Comparison of ENCODE assay signal across 10 cellular contexts in the genomic region with DNA sequence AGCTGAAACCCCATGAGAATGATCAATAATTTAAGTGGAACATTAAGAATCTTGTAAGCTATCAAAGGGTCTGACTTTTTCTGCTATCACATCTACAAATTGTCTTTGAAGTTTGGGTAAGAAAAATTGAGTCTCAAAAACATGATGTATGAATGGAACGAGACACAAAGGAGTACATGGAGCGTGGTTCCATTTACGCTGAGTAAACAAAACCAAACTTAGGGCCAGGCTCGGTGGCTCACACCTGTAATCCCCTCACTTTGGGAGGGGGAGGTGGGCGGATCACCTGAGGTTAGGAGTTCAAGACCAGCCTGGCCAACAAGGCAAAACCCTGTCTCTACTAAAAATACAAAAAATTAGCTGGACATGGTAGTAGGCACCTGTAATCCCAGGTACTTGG. TPM values are rescaled to one million over a fixed set of nuclear protein-coding genes. Genes with fewer than 3 reads are reported as not detected.
"Had no signal": no experiment of that assay in that cellular context is flagged by ENCODE, and none has a peak within 500 bp of the region (broad histone marks: within the 10 kb centered on the region; RNA-seq: fewer than 3 reads in every experiment).

No MANE protein-coding gene starts in this region.

- H3K9ac ChIP-seq: GM23248, KMS-11 had no signal

- H3K27ac ChIP-seq: GM23248, HL-60, KMS-11 had no signal

- H2AFZ ChIP-seq: GM23248 had no signal

- H3K4me3 Mint-ChIP-seq: HFFc6 had no signal

- H3K27ac Mint-ChIP-seq: HFFc6 had no signal

- DNase-seq: GM23248, GOT3, H7, HFFc6, IMR-90, KBM-7 had no signal

- H3K9me3 ChIP-seq: HAP-1 had no signal

- ATAC-seq: HCT116 had no signal

- H3K4me3 ChIP-seq: GM23248, HAP-1 had no signal

- H3K4me2 ChIP-seq: KMS-11 had no signal

- H3K9me3 Mint-ChIP-seq: HFFc6 had no signal

- H3K4me1 ChIP-seq: HAP-1 had no signal

RNA-seq across cellular contexts. Expression of a gene that starts 52.4 kb away (rescaled TPM):
- total RNA-seq: GM23248, HFFc6 had no signal
- polyA plus RNA-seq: GM23248 had no signal
